Comparison of ENCODE assay signal across 8 cellular contexts in the genomic region with DNA sequence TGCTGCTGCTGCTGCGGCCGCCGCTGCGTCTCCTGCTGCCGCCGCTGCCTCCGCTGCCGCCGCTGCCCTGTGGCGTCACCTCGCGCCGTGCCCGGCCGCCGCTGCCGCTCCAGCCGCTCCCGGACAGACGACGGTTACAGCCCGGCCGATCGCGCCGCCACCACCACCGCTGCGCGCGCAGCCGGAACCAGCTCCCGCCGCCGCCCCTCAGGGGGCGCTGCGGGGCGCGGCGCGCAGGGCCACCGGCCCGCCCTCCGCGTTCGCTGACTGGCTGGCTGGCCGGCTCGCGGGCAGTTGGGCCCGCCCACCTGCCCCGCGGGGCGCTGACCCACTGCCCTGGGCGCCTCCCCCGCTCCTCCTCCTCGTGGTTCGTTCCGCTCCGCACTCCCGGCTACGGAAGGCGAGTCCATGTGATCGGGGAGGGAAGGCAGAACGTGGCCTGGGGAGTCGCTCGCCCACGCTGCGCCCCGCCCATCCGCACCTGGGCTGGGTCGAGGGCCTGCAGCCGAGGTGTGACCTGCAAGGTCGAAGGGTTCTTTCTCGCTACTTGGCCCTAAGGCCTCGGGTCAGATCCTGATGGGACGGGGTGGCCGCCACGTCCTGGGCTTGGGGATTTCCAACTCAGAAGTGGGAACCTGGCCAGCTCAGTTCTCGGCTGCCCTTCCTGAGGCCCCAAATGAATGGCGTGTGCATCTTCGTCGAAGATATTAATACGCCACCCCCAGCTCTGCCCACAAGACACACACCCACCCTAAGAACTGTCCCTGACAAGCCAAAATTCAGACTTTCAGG. TPM values are rescaled to one million over a fixed set of nuclear protein-coding genes. Genes with fewer than 3 reads are reported as not detected.
DNase-seq lines count a peak whose midpoint lies in the region; ATAC-seq lines count a peak whose summit lies in the region.

Gene PTP4A2, minus strand, starts transcription at position 185 of the 792 bp plus-strand sequence. CDS start 19,303 bp downstream, outside the sequence.

- H3K27me3 ChIP-seq in esophagus (ENCODE audit: control insufficient read depth in 1 of 2, insufficient read depth in 2 of 2, low read length in 2 of 2) (no peaks in the 10 kb centered on the region), mucosa of stomach (ENCODE audit: control insufficient read depth, insufficient read depth, low read length) (no peaks in the 10 kb centered on the region)

- peak within 1 kb of the TSS; percentile 96 to 99 for H3K27ac ChIP-seq in esophagus (ENCODE audit: low read depth in 2 of 2, low read length in 1 of 2)

- H3K4me1 ChIP-seq in esophagus (ENCODE audit: control insufficient read depth in 2 of 2, insufficient read depth in 2 of 2, low read length in 1 of 2) (peaks cover 0 to 2% of the 10 kb centered on the region in 2 donors), mucosa of stomach (ENCODE audit: control insufficient read depth, insufficient read depth, low read length) (peaks cover 53% of the 10 kb centered on the region)

- peaks cover 9% of the 10 kb centered on the region for H3K36me3 Mint-ChIP-seq in IgD-negative memory B cell
- peaks cover 11% of the 10 kb centered on the region for H3K36me3 Mint-ChIP-seq in activated T-cell treated with anti-CD3 and anti-CD28 coated beads, Interleukin-2, amount 50 U/mL, for 4 hours (ENCODE audit: insufficient read depth)

- H3K9me3 Mint-ChIP-seq in IgD-negative memory B cell: no peaks in the 10 kb centered on the region
- no peaks in the 10 kb centered on the region for H3K9me3 Mint-ChIP-seq in activated T-cell treated with anti-CD3 and anti-CD28 coated beads, Interleukin-2, amount 50 U/mL, for 4 hours

- peaks cover 42 to 56% (median 54%) of the 10 kb centered on the region in 3 donors for H3K4me1 Mint-ChIP-seq in IgD-negative memory B cell
- peaks cover 70% of the 10 kb centered on the region for H3K4me1 Mint-ChIP-seq in activated T-cell treated with anti-CD3 and anti-CD28 coated beads, Interleukin-2, amount 50 U/mL, for 4 hours (ENCODE audit: low read depth)

- peak within 1 kb of the TSS; percentile 96 for H3K9ac ChIP-seq in mucosa of stomach (ENCODE audit: low read length)

- DNase-seq in DMS53 treated with DMSO at 0.1 percent for 48 hours (lab: John Stamatoyannopoulos, UW; ENCODE audit: unreplicated experiment): peak; percentile 96
- peak; percentile 53 for DNase-seq in OCI-M2 (lab: John Stamatoyannopoulos, UW; ENCODE audit: unreplicated experiment)
- peak; percentile 74 for DNase-seq in activated T-cell treated with anti-CD3 and anti-CD28 coated beads, Interleukin-2, amount 50 U/mL, for 4 hours
- DNase-seq in stimulated activated CD8-positive, alpha-beta memory T cell treated with anti-CD3 and anti-CD28 coated beads, Interleukin-7, amount 100 ng/mL, for 24 hours (ENCODE audit: low read depth): peak; percentile 69

- H3K9me3 ChIP-seq in esophagus (ENCODE audit: control insufficient read depth in 2 of 2, insufficient read depth in 1 of 2, low read depth in 1 of 2, low read length in 1 of 2) (no peaks in the 10 kb centered on the region), mucosa of stomach (ENCODE audit: control insufficient read depth, low read length) (no peaks in the 10 kb centered on the region)

- H3K27me3 Mint-ChIP-seq in IgD-negative memory B cell: peaks cover 2% of the 10 kb centered on the region
- no peaks in the 10 kb centered on the region for H3K27me3 Mint-ChIP-seq in activated T-cell treated with anti-CD3 and anti-CD28 coated beads, Interleukin-2, amount 50 U/mL, for 4 hours (ENCODE audit: low read depth)

- WGBS in esophagus, 2 donors: 1% methylated on average over 57 to 82 of the region's 82 CpGs

- H3K36me3 ChIP-seq in esophagus (ENCODE audit: control insufficient read depth in 2 of 2, insufficient read depth in 2 of 2, low read length in 1 of 2): no peaks in the 10 kb centered on the region
- no peaks in the 10 kb centered on the region for H3K36me3 ChIP-seq in mucosa of stomach (ENCODE audit: control insufficient read depth, insufficient read depth, low read length)

- H3K4me3 ChIP-seq in esophagus (ENCODE audit: low read depth in 1 of 2, low read length in 2 of 2) (peak within 1 kb of the TSS; percentile 81 to 93), mucosa of stomach (ENCODE audit: low read length) (peak within 1 kb of the TSS; percentile 51)

- peak within 1 kb of the TSS; percentile 90 to 96 (median 94) for H3K27ac Mint-ChIP-seq in IgD-negative memory B cell

- H3K4me3 Mint-ChIP-seq in IgD-negative memory B cell: peak within 1 kb of the TSS; percentile 87 to 99 (median 98)
- H3K4me3 Mint-ChIP-seq in activated T-cell treated with anti-CD3 and anti-CD28 coated beads, Interleukin-2, amount 50 U/mL, for 4 hours: peak within 1 kb of the TSS; percentile 97

- ATAC-seq in GM21528 (IDR thresholded peaks at IDR 0.05; ENCODE audit: low FRiP score, unreplicated experiment): peak; percentile 75
- ATAC-seq in activated T-cell treated with anti-CD3 and anti-CD28 coated beads, Interleukin-2, amount 50 U/mL, for 4 hours: peak; percentile 68 to 71

RNA-seq across cellular contexts. Expression of gene PTP4A2, which starts in this region (rescaled TPM):
- polyA plus RNA-seq in IgD-negative memory B cell (216 TPM), esophagus (10 to 100 TPM; 40.6 to 45.5 TPM)
- total RNA-seq in activated T-cell treated with anti-CD3 and anti-CD28 coated beads, Interleukin-2, amount 50 U/mL, for 4 hours: 100 to 1,000 TPM; 294 to 337 (median 297) TPM

Comparison
In these comparisons a context has a peak if more than half of its experiments do, and no peak if none do; other contexts are left out.
1. Peak in every context shown above with its lines: DNase-seq, ATAC-seq, H3K4me3 ChIP-seq and H3K27ac ChIP-seq.